16 cellular contexts compared by ENCODE assay signal in the genomic region with DNA sequence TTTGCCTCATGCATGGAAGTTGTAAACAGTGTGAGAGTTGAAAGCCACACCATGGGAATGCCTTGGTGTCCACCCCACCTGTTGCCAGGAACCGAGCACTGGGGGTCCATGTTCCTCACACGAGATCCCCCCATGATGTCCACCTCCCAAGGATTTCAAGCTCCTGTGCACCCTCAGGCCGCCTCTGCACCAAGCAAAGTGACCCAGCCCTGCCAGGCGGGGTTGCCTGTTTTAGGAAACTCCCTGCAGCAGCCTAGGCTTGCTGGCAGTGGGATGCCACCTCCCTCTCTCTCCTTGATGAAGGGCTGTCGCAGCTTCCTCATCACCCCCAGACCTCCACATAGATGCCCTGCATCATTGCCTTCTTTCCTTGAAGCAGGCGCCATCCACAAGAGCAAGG.
A peak's percentile ranks its signal among the peaks of the same experiment; 100 is the strongest.
DNase-seq lines count a peak whose midpoint lies in the region; ATAC-seq and TF ChIP-seq lines count a peak whose summit lies in the region.
"Had no signal": no experiment of that assay in that cellular context is flagged by ENCODE, and none has a peak within 500 bp of the region (broad histone marks: within the 10 kb centered on the region; RNA-seq: fewer than 3 reads in every experiment).

No MANE protein-coding gene starts in this region.

- no peak overlapping the region for H3K27ac ChIP-seq in endodermal cell (ENCODE audit: low read depth, low read length)

- H3K4me1 ChIP-seq in endodermal cell (ENCODE audit: control insufficient read depth, insufficient read depth, low read length) = no peaks in the 10 kb centered on the region

- TF ChIP-seq CTCF in endodermal cell (conservative IDR thresholded peaks at IDR 0.05) = no peak

- no peaks in the 10 kb centered on the region for H3K9me3 Mint-ChIP-seq in IgD-negative memory B cell
- peaks cover 45% of the 10 kb centered on the region for H3K9me3 Mint-ChIP-seq in endodermal cell
- H3K9me3 Mint-ChIP-seq in T-cell = no peaks in the 10 kb centered on the region
- H3K9me3 Mint-ChIP-seq in activated CD8-positive, alpha-beta T cell treated with anti-CD3 and anti-CD28 coated beads, Interleukin-2, amount 10 ng/mL, durations not matched to agents 7 days and 5 days (ENCODE audit: insufficient read depth) = no peaks in the 10 kb centered on the region
- H3K9me3 Mint-ChIP-seq: GM23338, HFFc6 had no signal

- H3K9ac ChIP-seq in endodermal cell (ENCODE audit: extremely low read depth, low read length, poor library complexity, severe bottlenecking) = no peak overlapping the region

- peaks cover 4 to 13% (median 8%) of the 10 kb centered on the region in 3 donors for H3K4me1 Mint-ChIP-seq in IgD-negative memory B cell
- H3K4me1 Mint-ChIP-seq in endodermal cell = no peaks in the 10 kb centered on the region
- peaks cover 0 to 4% (median 4%) of the 10 kb centered on the region in 3 donors for H3K4me1 Mint-ChIP-seq in T-cell
- peaks cover 5% of the 10 kb centered on the region for H3K4me1 Mint-ChIP-seq in activated CD8-positive, alpha-beta T cell treated with anti-CD3 and anti-CD28 coated beads, Interleukin-2, amount 10 ng/mL, durations not matched to agents 7 days and 5 days (ENCODE audit: low read depth)

- no peaks in the 10 kb centered on the region for H3K9me3 ChIP-seq in endodermal cell (ENCODE audit: control insufficient read depth, low read length)

- H3K36me3 Mint-ChIP-seq in IgD-negative memory B cell (peaks cover 9% of the 10 kb centered on the region), endodermal cell (ENCODE audit: low read depth) (peaks cover 16% of the 10 kb centered on the region), T-cell (peaks cover 21% of the 10 kb centered on the region)
- peaks cover 18% of the 10 kb centered on the region for H3K36me3 Mint-ChIP-seq in activated CD8-positive, alpha-beta T cell treated with anti-CD3 and anti-CD28 coated beads, Interleukin-2, amount 10 ng/mL, durations not matched to agents 7 days and 5 days (ENCODE audit: low read depth)

- intact Hi-C loops in posterior vena cava (cut with DNase I) = no loop called here

- H3K27me3 Mint-ChIP-seq in IgD-negative memory B cell (peaks cover 2% of the 10 kb centered on the region), endodermal cell (ENCODE audit: insufficient read depth) (no peaks in the 10 kb centered on the region), T-cell (no peaks in the 10 kb centered on the region)
- no peaks in the 10 kb centered on the region for H3K27me3 Mint-ChIP-seq in activated CD8-positive, alpha-beta T cell treated with anti-CD3 and anti-CD28 coated beads, Interleukin-2, amount 10 ng/mL, durations not matched to agents 7 days and 5 days (ENCODE audit: low read depth)
- H3K27me3 Mint-ChIP-seq: CD4-positive, alpha-beta memory T cell had no signal

- POLR2A ChIA-PET in T-cell (lab: Charles Lee) = no interaction called here
- POLR2A ChIA-PET in activated CD8-positive, alpha-beta T cell treated with anti-CD3 and anti-CD28 coated beads, Interleukin-2, amount 10 ng/mL, durations not matched to agents 7 days and 5 days (lab: Charles Lee) = no interaction called here

- 88% methylated on average over 6 of the region's 6 CpGs; no CpG with 5 or more reads in 1 of the 2 experiments for WGBS in endodermal cell (ENCODE audit: insufficient coverage in 1 of 2, insufficient read length in 1 of 2), 2 experiments

- H3K36me3 ChIP-seq in endodermal cell (ENCODE audit: control insufficient read depth, insufficient read depth, low read length) = no peaks in the 10 kb centered on the region

- H3K4me3 ChIP-seq in endodermal cell (ENCODE audit: low read length) = no peak overlapping the region
- H3K4me3 ChIP-seq: GM23338 had no signal

- DNase-seq in endodermal cell (no peak), posterior vena cava (ENCODE audit: low spot score) (peak; percentile 69), T-cell (no peak)
- DNase-seq in activated CD8-positive, alpha-beta T cell treated with anti-CD3 and anti-CD28 coated beads, Interleukin-2, amount 10 ng/mL, durations not matched to agents 7 days and 5 days = no peak
- DNase-seq: C1 segment of cervical spinal cord; Calu3; CD4-positive, alpha-beta memory T cell; COR-L47; DMS53; DMS79 treated with DMSO at 0.1 percent for 48 hours; GF-D8 had no signal

- CTCF ChIA-PET in T-cell (lab: Charles Lee) = no interaction called here
- CTCF ChIA-PET in activated CD8-positive, alpha-beta T cell treated with anti-CD3 and anti-CD28 coated beads, Interleukin-2, amount 10 ng/mL, durations not matched to agents 7 days and 5 days (lab: Charles Lee) = no interaction called here

- ATAC-seq in T-cell (replicated peaks in 1 of 4) (no peak), HG03025 (IDR thresholded peaks at IDR 0.05; ENCODE audit: low FRiP score, unreplicated experiment) (no peak)
- ATAC-seq in activated CD8-positive, alpha-beta T cell treated with anti-CD3 and anti-CD28 coated beads, Interleukin-2, amount 10 ng/mL, durations not matched to agents 7 days and 5 days = no peak

- H3K27ac Mint-ChIP-seq in IgD-negative memory B cell (peak overlapping the region in 2 of 3 donors; percentile 16 to 88), endodermal cell (peak overlapping the region; percentile 39), T-cell (no peak overlapping the region)
- no peak overlapping the region for H3K27ac Mint-ChIP-seq in activated CD8-positive, alpha-beta T cell treated with anti-CD3 and anti-CD28 coated beads, Interleukin-2, amount 10 ng/mL, durations not matched to agents 7 days and 5 days
- H3K27ac Mint-ChIP-seq: GM23338, H9, HFFc6 had no signal

- H3K4me3 Mint-ChIP-seq in IgD-negative memory B cell = no peak overlapping the region
- H3K4me3 Mint-ChIP-seq in endodermal cell = no peak overlapping the region
- H3K4me3 Mint-ChIP-seq in T-cell = no peak overlapping the region
- no peak overlapping the region for H3K4me3 Mint-ChIP-seq in activated CD8-positive, alpha-beta T cell treated with anti-CD3 and anti-CD28 coated beads, Interleukin-2, amount 10 ng/mL, durations not matched to agents 7 days and 5 days
- H3K4me3 Mint-ChIP-seq: CD4-positive, alpha-beta memory T cell; GM23338; H9; HFFc6 had no signal

- H3K27me3 ChIP-seq in endodermal cell (ENCODE audit: control insufficient read depth, insufficient read depth, low read length, poor library complexity, severe bottlenecking) = no peaks in the 10 kb centered on the region

Comparison
In these comparisons a context has a peak if more than half of its experiments do, and no peak if none do; other contexts are left out.
1. H3K27ac Mint-ChIP-seq: peak in IgD-negative memory B cell (2 of 3) and endodermal cell (single experiment); none in T-cell (0 of 2) and activated CD8-positive, alpha-beta T cell treated with anti-CD3 and anti-CD28 coated beads, Interleukin-2, amount 10 ng/mL, durations not matched to agents 7 days and 5 days (single experiment).